Comparison of ENCODE assay signal across 19 cellular contexts in genomic region chr7:26029911-26030310, GRCh38.
DNase-seq lines count a peak whose midpoint lies in the region; ATAC-seq and TF ChIP-seq lines count a peak whose summit lies in the region.
"Had no signal": no experiment of that assay in that cellular context is flagged by ENCODE, and none has a peak within 500 bp of the region (broad histone marks: within the 10 kb centered on the region; RNA-seq: fewer than 3 reads in every experiment).

No MANE protein-coding gene starts in this region.

- H3K27me3 Mint-ChIP-seq in osteocyte (ENCODE audit: unreplicated experiment): no peaks in the 10 kb centered on the region

- H3K4me1 Mint-ChIP-seq in osteocyte (ENCODE audit: unreplicated experiment): no peaks in the 10 kb centered on the region
- H3K4me1 Mint-ChIP-seq: B cell had no signal

- ATAC-seq in left lobe of liver (peak; percentile 48), right lobe of liver (peak; percentile 52 to 73 (median 62)), HG03521 (IDR thresholded peaks at IDR 0.05; ENCODE audit: unreplicated experiment) (no peak), gastroesophageal sphincter (no peak)
- ATAC-seq: A549; CD8-positive, alpha-beta T cell had no signal

- no peaks in the 10 kb centered on the region for H3K36me3 Mint-ChIP-seq in osteocyte (ENCODE audit: unreplicated experiment)
- H3K36me3 Mint-ChIP-seq: CD8-positive, alpha-beta T cell had no signal

- intact Hi-C loops in right lobe of liver (cut with DNase I): no loop called here

- no peak overlapping the region for H3K27ac ChIP-seq in right lobe of liver
- H3K27ac ChIP-seq in gastroesophageal sphincter: no peak overlapping the region
- H3K27ac ChIP-seq: 22Rv1; A549; BLaER1 treated with 17β-estradiol and CSF1 and Interleukin-3, amounts not matched to agents 10 nM and 100 nM; C4-2B had no signal

- no peaks in the 10 kb centered on the region for H3K27me3 ChIP-seq in right lobe of liver
- no peaks in the 10 kb centered on the region for H3K27me3 ChIP-seq in gastroesophageal sphincter
- H3K27me3 ChIP-seq: BLaER1 treated with 17β-estradiol and CSF1 and Interleukin-3, amounts not matched to agents 10 nM and 100 nM had no signal

- no peak for TF ChIP-seq CTCF in right lobe of liver (IDR thresholded peaks at IDR 0.05)
- TF ChIP-seq CTCF in osteocyte (IDR thresholded peaks at IDR 0.05): no peak
- no peak for TF ChIP-seq CTCF in gastroesophageal sphincter (IDR thresholded peaks at IDR 0.05)

- H3K4me1 ChIP-seq in right lobe of liver (no peaks in the 10 kb centered on the region), gastroesophageal sphincter (no peaks in the 10 kb centered on the region)
- H3K4me1 ChIP-seq: A549, Caco-2 had no signal

- H3K9me3 Mint-ChIP-seq in osteocyte (ENCODE audit: unreplicated experiment): no peaks in the 10 kb centered on the region
- H3K9me3 Mint-ChIP-seq: CD4-positive, alpha-beta T cell; CD8-positive, alpha-beta T cell had no signal

- H3K4me3 ChIP-seq in right lobe of liver (no peak overlapping the region), gastroesophageal sphincter (no peak overlapping the region)
- H3K4me3 ChIP-seq: A549; BLaER1 treated with 17β-estradiol and CSF1 and Interleukin-3, amounts not matched to agents 10 nM and 100 nM had no signal

- no peak overlapping the region for H3K27ac Mint-ChIP-seq in osteocyte (ENCODE audit: unreplicated experiment)
- H3K27ac Mint-ChIP-seq: B cell; CD4-positive, alpha-beta T cell; CD8-positive, alpha-beta T cell had no signal

- H3K4me3 Mint-ChIP-seq in osteocyte (ENCODE audit: unreplicated experiment): no peak overlapping the region
- H3K4me3 Mint-ChIP-seq: B cell; CD4-positive, alpha-beta T cell; CD8-positive, alpha-beta T cell had no signal

- DNase-seq in HuH-7 (ENCODE audit: low spot score) (peak; percentile 36), left lobe of liver (ENCODE audit: low spot score) (no peak), right lobe of liver (no peak), osteocyte (ENCODE audit: extremely low spot score, unreplicated experiment) (peak; percentile 30)
- no peak for DNase-seq in stimulated activated CD4-positive, alpha-beta T cell treated with anti-CD3 and anti-CD28 coated beads, Interleukin-4, amount 100 ng/mL, for 24 hours
- DNase-seq: AML-193; Caco-2; Calu3; CD4-positive, alpha-beta T cell; CD8-positive, alpha-beta T cell; DMS79 treated with DMSO at 0.1 percent for 48 hours; GF-D8 had no signal

- no peak for TF ChIP-seq POLR2A in right lobe of liver (IDR thresholded peaks at IDR 0.05)
- TF ChIP-seq POLR2A in gastroesophageal sphincter (IDR thresholded peaks at IDR 0.05): no peak

- 27% methylated on average over 3 of the region's 3 CpGs for WGBS in right lobe of liver (ENCODE audit: insufficient coverage, low coverage, low lambda C conversion rate, missing lambda C conversion rate)
- 97 to 100% methylated on average over 1 to 3 of the region's 3 CpGs for WGBS in gastroesophageal sphincter (ENCODE audit: low coverage in 1 of 2), 2 donors

- no peaks in the 10 kb centered on the region for H3K36me3 ChIP-seq in right lobe of liver
- H3K36me3 ChIP-seq in gastroesophageal sphincter: no peaks in the 10 kb centered on the region
- H3K36me3 ChIP-seq: BLaER1 treated with 17β-estradiol and CSF1 and Interleukin-3, amounts not matched to agents 10 nM and 100 nM had no signal

- no peak for TF ChIP-seq EP300 in gastroesophageal sphincter (IDR thresholded peaks at IDR 0.05)

- H3K9me3 ChIP-seq in right lobe of liver (no peaks in the 10 kb centered on the region), gastroesophageal sphincter (no peaks in the 10 kb centered on the region)
- H3K9me3 ChIP-seq: A549; BLaER1 treated with 17β-estradiol and CSF1 and Interleukin-3, amounts not matched to agents 10 nM and 100 nM; Caco-2 had no signal

Comparison
In these comparisons a context has a peak if more than half of its experiments do, and no peak if none do; other contexts are left out.
1. DNase-seq: peak in HuH-7 (single experiment) and osteocyte (single experiment); none in left lobe of liver (single experiment), right lobe of liver (0 of 3) and stimulated activated CD4-positive, alpha-beta T cell treated with anti-CD3 and anti-CD28 coated beads, Interleukin-4, amount 100 ng/mL, for 24 hours (single experiment).
2. ATAC-seq: peak in left lobe of liver (single experiment) and right lobe of liver (4 of 4); none in HG03521 (single experiment) and gastroesophageal sphincter (single experiment).